ENCODE assay signal across 7 cellular contexts in genomic region chr4:158756588-158756987, GRCh38.
"Had no signal": no experiment of that assay in that cellular context is flagged by ENCODE, and none has a peak within 500 bp of the region (broad histone marks: within the 10 kb centered on the region; RNA-seq: fewer than 3 reads in every experiment).

No MANE protein-coding gene starts in this region.

- H3K9ac ChIP-seq: KMS-11 had no signal

- FAIRE-seq: HepG2, HTR-8/SVneo had no signal

- H3K4me2 ChIP-seq: KMS-11 had no signal

- ATAC-seq: HepG2 had no signal

- H3K27ac ChIP-seq: HL-60, KMS-11 had no signal

- DNase-seq: IMR-90, KBM-7, KG1 had no signal
